ENCODE assay signal across 33 cellular contexts in the genomic region with DNA sequence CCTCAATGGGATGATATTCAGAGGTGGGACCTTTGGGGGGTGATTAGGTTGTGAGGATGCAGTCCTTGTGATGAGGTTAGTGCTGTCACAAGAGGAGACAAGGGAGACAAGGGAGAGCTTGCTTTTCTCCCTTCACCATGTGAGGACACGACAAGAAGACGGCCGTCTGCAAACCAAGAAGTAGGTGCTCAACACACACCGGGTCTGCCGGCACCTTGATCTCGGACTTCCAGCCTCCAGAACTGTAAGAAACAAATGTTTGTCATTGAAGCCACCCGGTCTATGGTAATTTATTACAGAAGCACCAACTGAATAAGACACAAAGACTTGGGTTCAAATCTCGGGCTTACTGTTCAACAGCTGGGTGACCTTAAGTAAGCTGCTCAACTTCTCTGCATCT.
"Had no signal": no experiment of that assay in that cellular context is flagged by ENCODE, and none has a peak within 500 bp of the region (broad histone marks: within the 10 kb centered on the region; RNA-seq: fewer than 3 reads in every experiment).

No MANE protein-coding gene starts in this region.

- H3K4me3 ChIP-seq: adrenal gland, ascending aorta, body of pancreas, breast epithelium, cardiac muscle cell had no signal

- FAIRE-seq: astrocyte, colon had no signal

- H3K27me3 ChIP-seq: adrenal gland, ascending aorta, body of pancreas, brain microvascular endothelial cell, breast epithelium had no signal

- ATAC-seq: activated naive CD4-positive, alpha-beta T cell treated with anti-CD3 and anti-CD28 coated beads, Interleukin-2, amount 50 U/mL, for 72 hours; activated naive CD8-positive, alpha-beta T cell treated with anti-CD3 and anti-CD28 coated beads, Interleukin-2, amount 50 U/mL, for 24 hours; activated T-cell treated with anti-CD3 and anti-CD28 coated beads, Interleukin-2, amount 50 U/mL, for 4 hours; activated T-cell treated with anti-CD3 and anti-CD28 coated beads, Interleukin-2, amount 50 U/mL, for 72 hours; activated T-helper 17 cell treated with anti-CD3 and anti-CD28 coated beads, Interleukin-2, amount 50 U/mL, for 72 hours; body of pancreas had no signal

- H3K4me1 ChIP-seq: adrenal gland, ascending aorta, body of pancreas, breast epithelium had no signal

- DNase-seq: activated effector memory CD4-positive, alpha-beta T cell treated with anti-CD3 and anti-CD28 coated beads, Interleukin-2, amount 50 U/mL, for 16 hours; activated effector memory CD4-positive, alpha-beta T cell treated with Interleukin-2 at 50 U/mL for 16 hours; activated gamma-delta T cell; activated gamma-delta T cell treated with Interleukin-2 at 50 U/mL for 16 hours; activated naive CD4-positive, alpha-beta T cell; activated naive CD4-positive, alpha-beta T cell treated with anti-CD3 and anti-CD28 coated beads for 36 hours; activated naive CD4-positive, alpha-beta T cell treated with anti-CD3 and anti-CD28 coated beads, Interleukin-2, amount 10 ng/mL, durations not matched to agents 7 days and 5 days; activated naive CD4-positive, alpha-beta T cell treated with anti-CD3 and anti-CD28 coated beads, Interleukin-2, amount 50 U/mL, for 16 hours; activated naive CD4-positive, alpha-beta T cell treated with Interleukin-2 at 50 U/mL for 16 hours; activated naive CD8-positive, alpha-beta T cell treated with anti-CD3 and anti-CD28 coated beads for 36 hours; activated naive CD8-positive, alpha-beta T cell treated with anti-CD3 and anti-CD28 coated beads, Interleukin-2, amount 10 ng/mL, durations not matched to agents 7 days and 5 days; activated naive CD8-positive, alpha-beta T cell treated with anti-CD3 and anti-CD28 coated beads, Interleukin-2, amount 50 U/mL, for 24 hours; activated T-cell treated with anti-CD3 and anti-CD28 coated beads, Interleukin-2, amount 50 U/mL, for 24 hours; activated T-cell treated with anti-CD3 and anti-CD28 coated beads, Interleukin-2, amount 50 U/mL, for 4 hours; activated T-cell treated with anti-CD3 and anti-CD28 coated beads, Interleukin-2, amount 50 U/mL, for 48 hours; activated T-cell treated with anti-CD3 and anti-CD28 coated beads, Interleukin-2, amount 50 U/mL, for 72 hours; adrenal gland; amniotic stem cell; amygdala; anterior cingulate cortex; aorta; body of pancreas; brain microvascular endothelial cell; caudate nucleus; central memory CD4-positive, alpha-beta T cell; cerebellar nuclear complex had no signal

- H3K9me3 ChIP-seq: adrenal gland, ascending aorta, body of pancreas, breast epithelium had no signal

- H3K27ac ChIP-seq: adrenal gland, ascending aorta, body of pancreas, brain microvascular endothelial cell, breast epithelium, cardiac muscle cell had no signal

- H3K36me3 ChIP-seq: adrenal gland, ascending aorta, brain microvascular endothelial cell, breast epithelium, cardiac muscle cell had no signal
